ENCODE assay signal across 10 cellular contexts in genomic region chrX:70508296-70508911, GRCh38.
DNase-seq lines count a peak whose midpoint lies in the region.
"Had no signal": no experiment of that assay in that cellular context is flagged by ENCODE, and none has a peak within 500 bp of the region (broad histone marks: within the 10 kb centered on the region; RNA-seq: fewer than 3 reads in every experiment).

No MANE protein-coding gene starts in this region.

- POLR2A ChIA-PET in activated CD4-positive, alpha-beta memory T cell treated with anti-CD3 and anti-CD28 coated beads, Interleukin-2, amount 10 ng/mL, durations not matched to agents 7 days and 5 days (lab: Charles Lee): interaction anchor here (0.7 to 1.5 kb wide), 2 partner anchors 26 to 53 kb away, joined by 3 to 4 read pairs; no protein-coding TSS in a partner anchor

- peak overlapping the region; percentile 7 for H3K4me3 ChIP-seq in HUES48 (ENCODE audit: low read depth, low read length)
- H3K4me3 ChIP-seq: BLaER1 had no signal

- peak overlapping the region; percentile 44 for H3K27ac Mint-ChIP-seq in activated CD4-positive, alpha-beta memory T cell treated with anti-CD3 and anti-CD28 coated beads, Interleukin-2, amount 10 ng/mL, durations not matched to agents 7 days and 5 days

- peak; percentile 37 to 40 for DNase-seq in activated T-cell treated with anti-CD3 and anti-CD28 coated beads, Interleukin-2, amount 50 U/mL, for 48 hours
- DNase-seq in activated T-cell treated with anti-CD3 and anti-CD28 coated beads, Interleukin-2, amount 50 U/mL, for 1 hour: no peak
- DNase-seq in activated CD4-positive, alpha-beta memory T cell treated with anti-CD3 and anti-CD28 coated beads, Interleukin-2, amount 10 ng/mL, durations not matched to agents 7 days and 5 days: peak; percentile 36
- DNase-seq in stimulated activated CD8-positive, alpha-beta memory T cell treated with anti-CD3 and anti-CD28 coated beads, Interleukin-4, amount 100 ng/mL, for 48 hours: peak; percentile 31
- no peak for DNase-seq in NCI-H526 treated with DMSO at 0.1 percent for 48 hours (lab: John Stamatoyannopoulos, UW)
- no peak for DNase-seq in amniotic stem cell (lab: John Stamatoyannopoulos, UW)
- no peak for DNase-seq in NCI-H526 (lab: John Stamatoyannopoulos, UW)
- DNase-seq: activated gamma-delta T cell treated with Interleukin-2 at 50 U/mL for 16 hours had no signal

- no peak overlapping the region for H3K9ac ChIP-seq in HUES48 (ENCODE audit: low read depth, low read length)
- H3K9ac ChIP-seq: BLaER1 had no signal

- CTCF ChIA-PET in activated CD4-positive, alpha-beta memory T cell treated with anti-CD3 and anti-CD28 coated beads, Interleukin-2, amount 10 ng/mL, durations not matched to agents 7 days and 5 days (lab: Charles Lee): no interaction called here

- no peak overlapping the region for H3K4me3 Mint-ChIP-seq in activated CD4-positive, alpha-beta memory T cell treated with anti-CD3 and anti-CD28 coated beads, Interleukin-2, amount 10 ng/mL, durations not matched to agents 7 days and 5 days

- no peaks in the 10 kb centered on the region for H3K9me3 Mint-ChIP-seq in activated CD4-positive, alpha-beta memory T cell treated with anti-CD3 and anti-CD28 coated beads, Interleukin-2, amount 10 ng/mL, durations not matched to agents 7 days and 5 days

- no peaks in the 10 kb centered on the region for H3K27me3 ChIP-seq in HUES48 (ENCODE audit: control insufficient read depth, insufficient read depth, low read length)

- H3K27me3 Mint-ChIP-seq in activated CD4-positive, alpha-beta memory T cell treated with anti-CD3 and anti-CD28 coated beads, Interleukin-2, amount 10 ng/mL, durations not matched to agents 7 days and 5 days: no peaks in the 10 kb centered on the region

- peaks cover 27% of the 10 kb centered on the region for H3K9me3 ChIP-seq in HUES48 (ENCODE audit: control insufficient read depth, insufficient read depth, low read length)
- H3K9me3 ChIP-seq: BLaER1 had no signal

- H3K27ac ChIP-seq in HUES48 (ENCODE audit: low read depth, low read length): peak overlapping the region; percentile 63
- H3K27ac ChIP-seq: BLaER1 had no signal

- peaks cover 18% of the 10 kb centered on the region for H3K36me3 ChIP-seq in HUES48 (ENCODE audit: control insufficient read depth, insufficient read depth, low read length)

- peaks cover 9% of the 10 kb centered on the region for H3K4me1 ChIP-seq in HUES48 (ENCODE audit: control insufficient read depth, insufficient read depth, low read length)
- H3K4me1 ChIP-seq: BLaER1 had no signal

- peaks cover 54% of the 10 kb centered on the region for H3K4me1 Mint-ChIP-seq in activated CD4-positive, alpha-beta memory T cell treated with anti-CD3 and anti-CD28 coated beads, Interleukin-2, amount 10 ng/mL, durations not matched to agents 7 days and 5 days

- no peaks in the 10 kb centered on the region for H3K36me3 Mint-ChIP-seq in activated CD4-positive, alpha-beta memory T cell treated with anti-CD3 and anti-CD28 coated beads, Interleukin-2, amount 10 ng/mL, durations not matched to agents 7 days and 5 days (ENCODE audit: low read depth)

Comparison
In these comparisons a context has a peak if more than half of its experiments do, and no peak if none do; other contexts are left out.
1. DNase-seq: peak in activated T-cell treated with anti-CD3 and anti-CD28 coated beads, Interleukin-2, amount 50 U/mL, for 48 hours (2 of 2), activated CD4-positive, alpha-beta memory T cell treated with anti-CD3 and anti-CD28 coated beads, Interleukin-2, amount 10 ng/mL, durations not matched to agents 7 days and 5 days (single experiment) and stimulated activated CD8-positive, alpha-beta memory T cell treated with anti-CD3 and anti-CD28 coated beads, Interleukin-4, amount 100 ng/mL, for 48 hours (single experiment); none in activated T-cell treated with anti-CD3 and anti-CD28 coated beads, Interleukin-2, amount 50 U/mL, for 1 hour (single experiment), NCI-H526 treated with DMSO at 0.1 percent for 48 hours (single experiment), amniotic stem cell (single experiment) and NCI-H526 (0 of 2).